Comparison of ENCODE assay signal across 14 cellular contexts in the genomic region with DNA sequence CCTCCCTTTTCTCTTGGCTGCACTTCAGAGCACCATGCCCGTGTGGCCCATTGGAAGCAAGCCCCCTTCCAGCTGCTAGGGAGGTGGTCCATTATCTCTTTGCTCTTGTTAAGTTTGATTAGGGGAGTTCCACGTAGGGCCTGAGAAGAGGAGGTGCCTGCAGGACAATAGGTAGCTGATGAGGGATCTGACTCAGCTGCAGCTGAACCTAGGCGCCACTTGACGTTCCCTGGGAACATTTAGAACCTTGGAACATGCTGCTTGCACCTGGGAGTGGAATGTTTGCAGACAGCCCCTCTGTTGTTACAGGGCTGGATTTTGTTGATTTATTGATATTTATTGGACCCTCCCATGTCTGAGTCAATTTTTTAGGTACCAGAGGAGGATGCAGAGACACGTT. TPM values are rescaled to one million over a fixed set of nuclear protein-coding genes. Genes with fewer than 3 reads are reported as not detected.
DNase-seq lines count a peak whose midpoint lies in the region; ATAC-seq and TF ChIP-seq lines count a peak whose summit lies in the region.
"Had no signal": no experiment of that assay in that cellular context is flagged by ENCODE, and none has a peak within 500 bp of the region (broad histone marks: within the 10 kb centered on the region; RNA-seq: fewer than 3 reads in every experiment).

No MANE protein-coding gene starts in this region.

- H3K9me3 Mint-ChIP-seq in activated T-cell treated with anti-CD3 and anti-CD28 coated beads, Interleukin-2, amount 50 U/mL, for 72 hours: no peaks in the 10 kb centered on the region
- H3K9me3 Mint-ChIP-seq in endodermal cell: no peaks in the 10 kb centered on the region

- H3K27me3 ChIP-seq in MG63: no peaks in the 10 kb centered on the region
- no peaks in the 10 kb centered on the region for H3K27me3 ChIP-seq in endodermal cell (ENCODE audit: control insufficient read depth, insufficient read depth, low read length, poor library complexity, severe bottlenecking)
- no peaks in the 10 kb centered on the region for H3K27me3 ChIP-seq in psoas muscle (ENCODE audit: insufficient read depth in 3 of 3, low read length in 2 of 3)
- H3K27me3 ChIP-seq in left lung: peaks cover 0 to 14% of the 10 kb centered on the region in 2 donors
- H3K27me3 ChIP-seq: right atrium auricular region had no signal

- ATAC-seq in activated T-cell treated with anti-CD3 and anti-CD28 coated beads, Interleukin-2, amount 50 U/mL, for 72 hours (replicated peaks in 1 of 2): no peak
- ATAC-seq in psoas muscle (peak in 1 of 4 donors; percentile 17), GM18517 (IDR thresholded peaks at IDR 0.05; ENCODE audit: unreplicated experiment) (no peak), left lung (no peak)

- H3K27ac Mint-ChIP-seq in activated T-cell treated with anti-CD3 and anti-CD28 coated beads, Interleukin-2, amount 50 U/mL, for 72 hours: no peak overlapping the region
- no peak overlapping the region for H3K27ac Mint-ChIP-seq in endodermal cell

- DNase-seq in activated T-cell treated with anti-CD3 and anti-CD28 coated beads, Interleukin-2, amount 50 U/mL, for 72 hours: no peak
- DNase-seq in activated T-cell treated with anti-CD3 and anti-CD28 coated beads for 4 hours: no peak
- no peak for DNase-seq in MG63
- DNase-seq in endodermal cell: no peak
- no peak for DNase-seq in psoas muscle
- no peak for DNase-seq in left lung
- DNase-seq in middle frontal gyrus (ENCODE audit: extremely low spot score, low spot score): no peak
- DNase-seq: activated effector memory CD4-positive, alpha-beta T cell treated with Interleukin-2 at 50 U/mL for 16 hours; NCI-H524; SHP77 treated with DMSO at 0.1 percent for 48 hours; stimulated activated CD4-positive, alpha-beta T cell treated with anti-CD3 and anti-CD28 coated beads, Interleukin-4, amount 100 ng/mL, for 4 hours had no signal

- H3K27me3 Mint-ChIP-seq in activated T-cell treated with anti-CD3 and anti-CD28 coated beads, Interleukin-2, amount 50 U/mL, for 72 hours (ENCODE audit: low read depth): no peaks in the 10 kb centered on the region
- peaks cover 46% of the 10 kb centered on the region for H3K27me3 Mint-ChIP-seq in endodermal cell (ENCODE audit: insufficient read depth)

- no peaks in the 10 kb centered on the region for H3K9me3 ChIP-seq in MG63
- H3K9me3 ChIP-seq in endodermal cell (ENCODE audit: control insufficient read depth, low read length): no peaks in the 10 kb centered on the region
- H3K9me3 ChIP-seq in psoas muscle: no peaks in the 10 kb centered on the region
- no peaks in the 10 kb centered on the region for H3K9me3 ChIP-seq in left lung
- H3K9me3 ChIP-seq: right atrium auricular region had no signal

- no peak overlapping the region for H3K27ac ChIP-seq in endodermal cell (ENCODE audit: low read depth, low read length)
- peak overlapping the region; percentile 92 for H3K27ac ChIP-seq in psoas muscle
- H3K27ac ChIP-seq in left lung: no peak overlapping the region
- H3K27ac ChIP-seq: VCaP had no signal

- H3K4me1 Mint-ChIP-seq in activated T-cell treated with anti-CD3 and anti-CD28 coated beads, Interleukin-2, amount 50 U/mL, for 72 hours (ENCODE audit: low read depth): peaks cover 72% of the 10 kb centered on the region
- H3K4me1 Mint-ChIP-seq in endodermal cell: peaks cover 57% of the 10 kb centered on the region

- no peak overlapping the region for H3K9ac ChIP-seq in endodermal cell (ENCODE audit: extremely low read depth, low read length, poor library complexity, severe bottlenecking)

- peaks cover 14 to 21% of the 10 kb centered on the region in 2 donors for H3K36me3 Mint-ChIP-seq in activated T-cell treated with anti-CD3 and anti-CD28 coated beads, Interleukin-2, amount 50 U/mL, for 72 hours (ENCODE audit: insufficient read depth in 2 of 2)
- no peaks in the 10 kb centered on the region for H3K36me3 Mint-ChIP-seq in endodermal cell (ENCODE audit: low read depth)

- H3K4me3 ChIP-seq in MG63: peak overlapping the region; percentile 95
- peak overlapping the region; percentile 12 for H3K4me3 ChIP-seq in endodermal cell (ENCODE audit: low read length)
- no peak overlapping the region for H3K4me3 ChIP-seq in psoas muscle
- no peak overlapping the region for H3K4me3 ChIP-seq in left lung
- H3K4me3 ChIP-seq: right atrium auricular region had no signal

- peaks cover 31% of the 10 kb centered on the region for H3K4me1 ChIP-seq in endodermal cell (ENCODE audit: control insufficient read depth, insufficient read depth, low read length)
- peaks cover 77% of the 10 kb centered on the region for H3K4me1 ChIP-seq in psoas muscle
- H3K4me1 ChIP-seq in left lung: peaks cover 40 to 67% of the 10 kb centered on the region in 2 donors

- intact Hi-C loops in psoas muscle (cut with DNase I) (loop anchor here in 1 of 2 donors (10.0 kb wide), 1 partner anchor 1205 kb away; a partner anchor contains a TSS), left lung (cut with DNase I) (no loop called here)

- H3K36me3 ChIP-seq in MG63: peaks cover 90% of the 10 kb centered on the region
- H3K36me3 ChIP-seq in endodermal cell (ENCODE audit: control insufficient read depth, insufficient read depth, low read length): peaks cover 15% of the 10 kb centered on the region
- no peaks in the 10 kb centered on the region for H3K36me3 ChIP-seq in psoas muscle (ENCODE audit: insufficient read depth in 1 of 2, low read depth in 1 of 2)
- no peaks in the 10 kb centered on the region for H3K36me3 ChIP-seq in left lung

- TF ChIP-seq CTCF in endodermal cell (conservative IDR thresholded peaks at IDR 0.05) (no peak), psoas muscle (IDR thresholded peaks at IDR 0.05) (no peak), left lung (IDR thresholded peaks at IDR 0.05) (no peak)

- WGBS in endodermal cell (ENCODE audit: insufficient coverage in 1 of 2, insufficient read length in 1 of 2), 2 experiments: 68 to 78% methylated on average over 4 to 5 of the region's 5 CpGs
- WGBS in psoas muscle, 3 donors: 35 to 78% (median 43%) methylated on average over 5 of the region's 5 CpGs

- peak overlapping the region; percentile 35 to 52 for H3K4me3 Mint-ChIP-seq in activated T-cell treated with anti-CD3 and anti-CD28 coated beads, Interleukin-2, amount 50 U/mL, for 72 hours
- H3K4me3 Mint-ChIP-seq in endodermal cell: no peak overlapping the region

RNA-seq across cellular contexts. Expression of a gene that starts 4.7 kb away (rescaled TPM):
- 10 to 100 TPM; 47.4 to 68.9 TPM for total RNA-seq in activated T-cell treated with anti-CD3 and anti-CD28 coated beads, Interleukin-2, amount 50 U/mL, for 72 hours
- 32.9 and 38.2 TPM in 2 replicates for total RNA-seq in MG63 (2014; rRNA removed; shearing (Covaris generic); ENCODE audit: low replicate concordance)
- total RNA-seq in endodermal cell: 1 to 10 TPM; 7.8 to 9.6 TPM
- 36.7 TPM for polyA plus RNA-seq in endodermal cell (2013, experiment 1 of 2)
- 35.6 TPM for polyA plus RNA-seq in endodermal cell (2013, experiment 2 of 2)
- 10 to 100 TPM; 25.7 to 47.6 (median 44.0) TPM for total RNA-seq in psoas muscle
- 10 to 100 TPM in 2 of 3 donors, 1 to 10 TPM in 1; 2.9 to 29.3 (median 20.3) TPM for polyA plus RNA-seq in psoas muscle
- total RNA-seq in left lung: 10 to 100 TPM; 30.9 to 33.1 TPM

Comparison
In these comparisons a context has a peak if more than half of its experiments do, and no peak if none do; other contexts are left out.
1. H3K4me3 ChIP-seq: peak in MG63 (single experiment) and endodermal cell (single experiment); none in psoas muscle (single experiment) and left lung (0 of 2).